Comparison of ENCODE assay signal across 24 cellular contexts in genomic region chr1:215405211-215405610, GRCh38.
"Had no signal": no experiment of that assay in that cellular context is flagged by ENCODE, and none has a peak within 500 bp of the region (broad histone marks: within the 10 kb centered on the region; RNA-seq: fewer than 3 reads in every experiment).

No MANE protein-coding gene starts in this region.

- H3K27me3 ChIP-seq: ascending aorta, colonic mucosa, left lung, ovary, right atrium auricular region, tibial nerve had no signal

- H3K27ac Mint-ChIP-seq: activated naive CD4-positive, alpha-beta T cell treated with anti-CD3 and anti-CD28 coated beads, Interleukin-2, amount 50 U/mL, for 72 hours; activated T-cell treated with anti-CD3 and anti-CD28 coated beads, Interleukin-2, amount 50 U/mL, for 24 hours; activated T-helper 17 cell treated with anti-CD3 and anti-CD28 coated beads, Interleukin-2, amount 50 U/mL, for 72 hours; endodermal cell; natural killer cell; stimulated activated naive CD8-positive, alpha-beta T cell treated with anti-CD3 and anti-CD28 coated beads, Interleukin-15, Interleukin-2, amounts not matched to agents 100 ng/mL and 50 ng/mL, for 24 hours; WTC11 had no signal

- H3K4me1 Mint-ChIP-seq: activated T-helper 17 cell treated with anti-CD3 and anti-CD28 coated beads, Interleukin-2, amount 50 U/mL, for 72 hours; natural killer cell had no signal

- ATAC-seq: activated naive CD4-positive, alpha-beta T cell treated with anti-CD3 and anti-CD28 coated beads, Interleukin-2, amount 50 U/mL, for 72 hours; activated T-helper 17 cell treated with anti-CD3 and anti-CD28 coated beads, Interleukin-2, amount 50 U/mL, for 72 hours; left lung; natural killer cell; WTC11 had no signal

- H3K9me3 ChIP-seq: ascending aorta, colonic mucosa, left lung, ovary, prostate gland, right atrium auricular region, tibial nerve had no signal

- H3K4me3 Mint-ChIP-seq: activated T-cell treated with anti-CD3 and anti-CD28 coated beads, Interleukin-2, amount 50 U/mL, for 24 hours; activated T-helper 17 cell treated with anti-CD3 and anti-CD28 coated beads, Interleukin-2, amount 50 U/mL, for 72 hours; endodermal cell; natural killer cell; stimulated activated naive CD8-positive, alpha-beta T cell treated with anti-CD3 and anti-CD28 coated beads, Interleukin-15, Interleukin-2, amounts not matched to agents 100 ng/mL and 50 ng/mL, for 24 hours; WTC11 had no signal

- H3K4me1 ChIP-seq: ascending aorta, colonic mucosa, left lung, prostate gland, right atrium auricular region had no signal

- H3K36me3 ChIP-seq: ascending aorta, colonic mucosa, left lung, ovary, prostate gland, right atrium auricular region, tibial nerve had no signal

- H3K4me3 ChIP-seq: ascending aorta, colonic mucosa, left lung, ovary, prostate gland, right atrium auricular region, skin epidermis, tibial nerve had no signal

- DNase-seq: activated CD8-positive, alpha-beta memory T cell treated with anti-CD3 and anti-CD28 coated beads for 24 hours; activated CD8-positive, alpha-beta memory T cell treated with anti-CD3 and anti-CD28 coated beads, Interleukin-2, amount 50 U/mL, for 4 hours; activated T-cell treated with anti-CD3 and anti-CD28 coated beads, Interleukin-2, amount 50 U/mL, for 24 hours; colonic mucosa; endodermal cell; foreskin fibroblast; kidney; left lung; mammary epithelial cell; midbrain; natural killer cell; ovary; stimulated activated CD4-positive, alpha-beta T cell treated with anti-CD3 and anti-CD28 coated beads, Interleukin-1b, Interleukin-23, amount 100 ng/mL, for 48 hours; T1000 had no signal

- H3K27me3 Mint-ChIP-seq: activated T-cell treated with anti-CD3 and anti-CD28 coated beads, Interleukin-2, amount 50 U/mL, for 24 hours; activated T-helper 17 cell treated with anti-CD3 and anti-CD28 coated beads, Interleukin-2, amount 50 U/mL, for 72 hours; stimulated activated naive CD8-positive, alpha-beta T cell treated with anti-CD3 and anti-CD28 coated beads, Interleukin-15, Interleukin-2, amounts not matched to agents 100 ng/mL and 50 ng/mL, for 24 hours had no signal

- H3K36me3 Mint-ChIP-seq: activated naive CD4-positive, alpha-beta T cell treated with anti-CD3 and anti-CD28 coated beads, Interleukin-2, amount 50 U/mL, for 72 hours; natural killer cell; WTC11 had no signal

- H3K9me3 Mint-ChIP-seq: activated T-cell treated with anti-CD3 and anti-CD28 coated beads, Interleukin-2, amount 50 U/mL, for 24 hours; endodermal cell; stimulated activated naive CD8-positive, alpha-beta T cell treated with anti-CD3 and anti-CD28 coated beads, Interleukin-15, Interleukin-2, amounts not matched to agents 100 ng/mL and 50 ng/mL, for 24 hours; WTC11 had no signal

- H3K27ac ChIP-seq: ascending aorta, colonic mucosa, epithelial cell of prostate, left lung, ovary, prostate gland, right atrium auricular region, skin epidermis had no signal
